ENCODE assay signal across 1 cellular context in the genomic region with DNA sequence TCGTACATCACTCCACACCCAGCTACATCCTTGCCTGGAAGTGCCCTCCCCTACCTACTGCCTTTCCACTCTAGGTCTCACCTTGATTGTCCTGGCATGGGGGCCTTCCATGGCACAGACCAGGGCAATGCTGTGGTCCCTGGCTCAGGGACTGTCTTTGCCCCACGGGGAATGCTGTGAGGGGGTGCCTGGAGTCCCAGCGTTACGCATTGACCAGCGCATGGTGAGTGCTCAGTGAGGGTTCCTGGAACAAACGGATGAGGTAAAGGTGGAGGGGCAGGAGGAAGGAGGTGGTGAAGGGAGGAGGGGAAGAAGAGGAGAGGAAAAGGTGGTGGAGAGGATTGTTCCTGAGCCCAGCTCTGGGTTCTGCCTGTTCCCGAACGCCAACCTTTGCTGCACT.
TF ChIP-seq lines count a peak whose summit lies in the region.

No MANE protein-coding gene starts in this region.

TF ChIP-seq in HepG2, 621 proteins besides CTCF, POLR2A, EP300 and RAD21:
- TF ChIP-seq, protein P1, sequence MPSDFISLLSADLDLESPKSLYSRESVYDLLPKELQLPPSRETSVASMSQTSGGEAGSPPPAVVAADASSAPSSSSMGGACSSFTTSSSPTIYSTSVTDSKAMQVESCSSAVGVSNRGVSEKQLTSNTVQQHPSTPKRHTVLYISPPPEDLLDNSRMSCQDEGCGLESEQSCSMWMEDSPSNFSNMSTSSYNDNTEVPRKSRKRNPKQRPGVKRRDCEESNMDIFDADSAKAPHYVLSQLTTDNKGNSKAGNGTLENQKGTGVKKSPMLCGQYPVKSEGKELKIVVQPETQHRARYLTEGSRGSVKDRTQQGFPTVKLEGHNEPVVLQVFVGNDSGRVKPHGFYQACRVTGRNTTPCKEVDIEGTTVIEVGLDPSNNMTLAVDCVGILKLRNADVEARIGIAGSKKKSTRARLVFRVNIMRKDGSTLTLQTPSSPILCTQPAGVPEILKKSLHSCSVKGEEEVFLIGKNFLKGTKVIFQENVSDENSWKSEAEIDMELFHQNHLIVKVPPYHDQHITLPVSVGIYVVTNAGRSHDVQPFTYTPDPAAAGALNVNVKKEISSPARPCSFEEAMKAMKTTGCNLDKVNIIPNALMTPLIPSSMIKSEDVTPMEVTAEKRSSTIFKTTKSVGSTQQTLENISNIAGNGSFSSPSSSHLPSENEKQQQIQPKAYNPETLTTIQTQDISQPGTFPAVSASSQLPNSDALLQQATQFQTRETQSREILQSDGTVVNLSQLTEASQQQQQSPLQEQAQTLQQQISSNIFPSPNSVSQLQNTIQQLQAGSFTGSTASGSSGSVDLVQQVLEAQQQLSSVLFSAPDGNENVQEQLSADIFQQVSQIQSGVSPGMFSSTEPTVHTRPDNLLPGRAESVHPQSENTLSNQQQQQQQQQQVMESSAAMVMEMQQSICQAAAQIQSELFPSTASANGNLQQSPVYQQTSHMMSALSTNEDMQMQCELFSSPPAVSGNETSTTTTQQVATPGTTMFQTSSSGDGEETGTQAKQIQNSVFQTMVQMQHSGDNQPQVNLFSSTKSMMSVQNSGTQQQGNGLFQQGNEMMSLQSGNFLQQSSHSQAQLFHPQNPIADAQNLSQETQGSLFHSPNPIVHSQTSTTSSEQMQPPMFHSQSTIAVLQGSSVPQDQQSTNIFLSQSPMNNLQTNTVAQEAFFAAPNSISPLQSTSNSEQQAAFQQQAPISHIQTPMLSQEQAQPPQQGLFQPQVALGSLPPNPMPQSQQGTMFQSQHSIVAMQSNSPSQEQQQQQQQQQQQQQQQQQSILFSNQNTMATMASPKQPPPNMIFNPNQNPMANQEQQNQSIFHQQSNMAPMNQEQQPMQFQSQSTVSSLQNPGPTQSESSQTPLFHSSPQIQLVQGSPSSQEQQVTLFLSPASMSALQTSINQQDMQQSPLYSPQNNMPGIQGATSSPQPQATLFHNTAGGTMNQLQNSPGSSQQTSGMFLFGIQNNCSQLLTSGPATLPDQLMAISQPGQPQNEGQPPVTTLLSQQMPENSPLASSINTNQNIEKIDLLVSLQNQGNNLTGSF (CRISPR knock-in tag; IDR thresholded peaks at IDR 0.05), result no peak
- TF ChIP-seq DNMT1 (CRISPR knock-in tag; IDR thresholded peaks at IDR 0.05) (no peak), TBX3 (IDR thresholded peaks at IDR 0.05; ENCODE audit: borderline replicate concordance) (no peak), HCFC1 (IDR thresholded peaks at IDR 0.05; ENCODE audit: low read depth, low read length) (no peak), NCOR1 (IDR thresholded peaks at IDR 0.05; ENCODE audit: borderline replicate concordance, low read length) (no peak), ZNF891 (CRISPR knock-in tag; IDR thresholded peaks at IDR 0.05) (no peak), SIX1 (CRISPR knock-in tag; IDR thresholded peaks at IDR 0.05; ENCODE audit: borderline replicate concordance) (no peak), FOXJ3 (CRISPR knock-in tag; IDR thresholded peaks at IDR 0.05; ENCODE audit: borderline replicate concordance) (no peak), ZFYVE20 (CRISPR knock-in tag; IDR thresholded peaks at IDR 0.05; ENCODE audit: borderline replicate concordance, low read depth) (no peak), ZNF567 (CRISPR knock-in tag; IDR thresholded peaks at IDR 0.05; ENCODE audit: borderline replicate concordance) (no peak), ZNF24 (IDR thresholded peaks at IDR 0.05) (no peak)
- TF ChIP-seq, protein P2, sequence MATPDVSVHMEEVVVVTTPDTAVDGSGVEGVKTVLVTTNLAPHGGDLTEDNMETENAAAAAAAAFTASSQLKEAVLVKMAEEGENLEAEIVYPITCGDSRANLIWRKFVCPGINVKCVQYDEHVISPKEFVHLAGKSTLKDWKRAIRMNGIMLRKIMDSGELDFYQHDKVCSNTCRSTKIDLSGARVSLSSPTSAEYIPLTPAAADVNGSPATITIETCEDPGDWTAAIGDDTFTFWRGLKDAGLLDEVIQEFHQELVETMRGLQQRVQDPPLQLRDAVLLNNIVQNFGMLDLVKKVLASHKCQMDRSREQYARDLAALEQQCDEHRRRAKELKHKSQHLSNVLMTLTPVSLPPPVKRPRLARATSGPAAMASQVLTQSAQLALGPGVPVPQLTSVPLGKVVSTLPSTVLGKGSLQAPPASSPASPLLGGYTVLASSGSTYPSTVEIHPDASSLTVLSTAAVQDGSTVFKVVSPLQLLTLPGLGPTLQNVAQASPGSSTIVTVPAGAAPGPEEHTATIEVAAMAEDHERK (CRISPR knock-in tag; IDR thresholded peaks at IDR 0.05; ENCODE audit: low read depth), result no peak
